In genomic region chr11:47552581-47553416, GRCh38 we compare ENCODE assay signal across 1 cellular context.
TF ChIP-seq lines count a peak whose summit lies in the region.

Gene CELF1 (minus strand): TSS chr11:47553132. CDS start chr11:47499523, 53,609 bp downstream.

TF ChIP-seq in HepG2, 621 proteins besides CTCF, POLR2A, EP300 and RAD21 (continued from another document and continues in another):
- TF ChIP-seq BRF2 (CRISPR knock-in tag; IDR thresholded peaks at IDR 0.05) (no peak), POLR2G (IDR thresholded peaks at IDR 0.05; ENCODE audit: low read depth, low read length) (peak; percentile 83), HNRNPLL (IDR thresholded peaks at IDR 0.05; ENCODE audit: low read depth, low read length, poor library complexity, severe bottlenecking) (peak; percentile 71), ZNF713 (CRISPR knock-in tag; IDR thresholded peaks at IDR 0.05) (0 out of 2 replicates have a peak, but pooled peaks have one; percentile 47), ZSCAN9 (CRISPR knock-in tag; IDR thresholded peaks at IDR 0.05; ENCODE audit: borderline replicate concordance) (no peak; the same call in 1 of the 2 replicates), ZNF329 (CRISPR knock-in tag; IDR thresholded peaks at IDR 0.05; ENCODE audit: low read depth) (peak; percentile 14; the same call in 1 of the 2 replicates), NR2F6 (IDR thresholded peaks at IDR 0.05) (no peak), NR2F6 (CRISPR knock-in tag; IDR thresholded peaks at IDR 0.05) (no peak), CREB3 (CRISPR knock-in tag; IDR thresholded peaks at IDR 0.05) (no peak), MIXL1 (CRISPR knock-in tag; IDR thresholded peaks at IDR 0.05) (peak; percentile 13; the same call in 1 of the 2 replicates), CHD4 (IDR thresholded peaks at IDR 0.05; ENCODE audit: borderline replicate concordance, low read length) (no peak), TCF7L2 (IDR thresholded peaks at IDR 0.05; ENCODE audit: low read depth, low read length) (no peak), MBD4 (IDR thresholded peaks at IDR 0.05; ENCODE audit: borderline replicate concordance, low read length) (no peak), HMGXB3 (CRISPR knock-in tag; IDR thresholded peaks at IDR 0.05; ENCODE audit: borderline replicate concordance) (no peak), ZNF484 (CRISPR knock-in tag; IDR thresholded peaks at IDR 0.05; ENCODE audit: borderline replicate concordance, low read depth) (no peak), JUN (CRISPR knock-in tag; IDR thresholded peaks at IDR 0.05) (no peak), PLRG1 (conservative IDR thresholded peaks at IDR 0.05) (no peak), NR2F1 (CRISPR knock-in tag; IDR thresholded peaks at IDR 0.05) (no peak), ISX (CRISPR knock-in tag; conservative IDR thresholded peaks at IDR 0.05) (no peak), TCF12 (IDR thresholded peaks at IDR 0.05) (no peak), TCF12 (CRISPR knock-in tag; IDR thresholded peaks at IDR 0.05) (peak; percentile 71), KLF16 (CRISPR knock-in tag; IDR thresholded peaks at IDR 0.05) (peak in 1 of 2 experiments; percentile 56; a peak in 2 of 4 replicates), NFYB (CRISPR knock-in tag; IDR thresholded peaks at IDR 0.05) (no peak), NAIF1 (CRISPR knock-in tag; IDR thresholded peaks at IDR 0.05; ENCODE audit: borderline replicate concordance) (no peak; the same call in 1 of the 2 replicates), ZNF788 (CRISPR knock-in tag; IDR thresholded peaks at IDR 0.05; ENCODE audit: borderline replicate concordance) (no peak), ZHX2 (IDR thresholded peaks at IDR 0.05; ENCODE audit: low read depth) (peak; percentile 91), ZHX2 (CRISPR knock-in tag; IDR thresholded peaks at IDR 0.05; ENCODE audit: borderline replicate concordance) (no peak), ATF2 (CRISPR knock-in tag; IDR thresholded peaks at IDR 0.05) (no peak)
- TF ChIP-seq, protein P1, sequence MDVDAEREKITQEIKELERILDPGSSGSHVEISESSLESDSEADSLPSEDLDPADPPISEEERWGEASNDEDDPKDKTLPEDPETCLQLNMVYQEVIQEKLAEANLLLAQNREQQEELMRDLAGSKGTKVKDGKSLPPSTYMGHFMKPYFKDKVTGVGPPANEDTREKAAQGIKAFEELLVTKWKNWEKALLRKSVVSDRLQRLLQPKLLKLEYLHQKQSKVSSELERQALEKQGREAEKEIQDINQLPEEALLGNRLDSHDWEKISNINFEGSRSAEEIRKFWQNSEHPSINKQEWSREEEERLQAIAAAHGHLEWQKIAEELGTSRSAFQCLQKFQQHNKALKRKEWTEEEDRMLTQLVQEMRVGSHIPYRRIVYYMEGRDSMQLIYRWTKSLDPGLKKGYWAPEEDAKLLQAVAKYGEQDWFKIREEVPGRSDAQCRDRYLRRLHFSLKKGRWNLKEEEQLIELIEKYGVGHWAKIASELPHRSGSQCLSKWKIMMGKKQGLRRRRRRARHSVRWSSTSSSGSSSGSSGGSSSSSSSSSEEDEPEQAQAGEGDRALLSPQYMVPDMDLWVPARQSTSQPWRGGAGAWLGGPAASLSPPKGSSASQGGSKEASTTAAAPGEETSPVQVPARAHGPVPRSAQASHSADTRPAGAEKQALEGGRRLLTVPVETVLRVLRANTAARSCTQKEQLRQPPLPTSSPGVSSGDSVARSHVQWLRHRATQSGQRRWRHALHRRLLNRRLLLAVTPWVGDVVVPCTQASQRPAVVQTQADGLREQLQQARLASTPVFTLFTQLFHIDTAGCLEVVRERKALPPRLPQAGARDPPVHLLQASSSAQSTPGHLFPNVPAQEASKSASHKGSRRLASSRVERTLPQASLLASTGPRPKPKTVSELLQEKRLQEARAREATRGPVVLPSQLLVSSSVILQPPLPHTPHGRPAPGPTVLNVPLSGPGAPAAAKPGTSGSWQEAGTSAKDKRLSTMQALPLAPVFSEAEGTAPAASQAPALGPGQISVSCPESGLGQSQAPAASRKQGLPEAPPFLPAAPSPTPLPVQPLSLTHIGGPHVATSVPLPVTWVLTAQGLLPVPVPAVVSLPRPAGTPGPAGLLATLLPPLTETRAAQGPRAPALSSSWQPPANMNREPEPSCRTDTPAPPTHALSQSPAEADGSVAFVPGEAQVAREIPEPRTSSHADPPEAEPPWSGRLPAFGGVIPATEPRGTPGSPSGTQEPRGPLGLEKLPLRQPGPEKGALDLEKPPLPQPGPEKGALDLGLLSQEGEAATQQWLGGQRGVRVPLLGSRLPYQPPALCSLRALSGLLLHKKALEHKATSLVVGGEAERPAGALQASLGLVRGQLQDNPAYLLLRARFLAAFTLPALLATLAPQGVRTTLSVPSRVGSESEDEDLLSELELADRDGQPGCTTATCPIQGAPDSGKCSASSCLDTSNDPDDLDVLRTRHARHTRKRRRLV (CRISPR knock-in tag; IDR thresholded peaks at IDR 0.05): no peak
- TF ChIP-seq, protein P2, sequence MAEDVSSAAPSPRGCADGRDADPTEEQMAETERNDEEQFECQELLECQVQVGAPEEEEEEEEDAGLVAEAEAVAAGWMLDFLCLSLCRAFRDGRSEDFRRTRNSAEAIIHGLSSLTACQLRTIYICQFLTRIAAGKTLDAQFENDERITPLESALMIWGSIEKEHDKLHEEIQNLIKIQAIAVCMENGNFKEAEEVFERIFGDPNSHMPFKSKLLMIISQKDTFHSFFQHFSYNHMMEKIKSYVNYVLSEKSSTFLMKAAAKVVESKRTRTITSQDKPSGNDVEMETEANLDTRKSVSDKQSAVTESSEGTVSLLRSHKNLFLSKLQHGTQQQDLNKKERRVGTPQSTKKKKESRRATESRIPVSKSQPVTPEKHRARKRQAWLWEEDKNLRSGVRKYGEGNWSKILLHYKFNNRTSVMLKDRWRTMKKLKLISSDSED (CRISPR knock-in tag; IDR thresholded peaks at IDR 0.05): no peak
- TF ChIP-seq, protein P3, sequence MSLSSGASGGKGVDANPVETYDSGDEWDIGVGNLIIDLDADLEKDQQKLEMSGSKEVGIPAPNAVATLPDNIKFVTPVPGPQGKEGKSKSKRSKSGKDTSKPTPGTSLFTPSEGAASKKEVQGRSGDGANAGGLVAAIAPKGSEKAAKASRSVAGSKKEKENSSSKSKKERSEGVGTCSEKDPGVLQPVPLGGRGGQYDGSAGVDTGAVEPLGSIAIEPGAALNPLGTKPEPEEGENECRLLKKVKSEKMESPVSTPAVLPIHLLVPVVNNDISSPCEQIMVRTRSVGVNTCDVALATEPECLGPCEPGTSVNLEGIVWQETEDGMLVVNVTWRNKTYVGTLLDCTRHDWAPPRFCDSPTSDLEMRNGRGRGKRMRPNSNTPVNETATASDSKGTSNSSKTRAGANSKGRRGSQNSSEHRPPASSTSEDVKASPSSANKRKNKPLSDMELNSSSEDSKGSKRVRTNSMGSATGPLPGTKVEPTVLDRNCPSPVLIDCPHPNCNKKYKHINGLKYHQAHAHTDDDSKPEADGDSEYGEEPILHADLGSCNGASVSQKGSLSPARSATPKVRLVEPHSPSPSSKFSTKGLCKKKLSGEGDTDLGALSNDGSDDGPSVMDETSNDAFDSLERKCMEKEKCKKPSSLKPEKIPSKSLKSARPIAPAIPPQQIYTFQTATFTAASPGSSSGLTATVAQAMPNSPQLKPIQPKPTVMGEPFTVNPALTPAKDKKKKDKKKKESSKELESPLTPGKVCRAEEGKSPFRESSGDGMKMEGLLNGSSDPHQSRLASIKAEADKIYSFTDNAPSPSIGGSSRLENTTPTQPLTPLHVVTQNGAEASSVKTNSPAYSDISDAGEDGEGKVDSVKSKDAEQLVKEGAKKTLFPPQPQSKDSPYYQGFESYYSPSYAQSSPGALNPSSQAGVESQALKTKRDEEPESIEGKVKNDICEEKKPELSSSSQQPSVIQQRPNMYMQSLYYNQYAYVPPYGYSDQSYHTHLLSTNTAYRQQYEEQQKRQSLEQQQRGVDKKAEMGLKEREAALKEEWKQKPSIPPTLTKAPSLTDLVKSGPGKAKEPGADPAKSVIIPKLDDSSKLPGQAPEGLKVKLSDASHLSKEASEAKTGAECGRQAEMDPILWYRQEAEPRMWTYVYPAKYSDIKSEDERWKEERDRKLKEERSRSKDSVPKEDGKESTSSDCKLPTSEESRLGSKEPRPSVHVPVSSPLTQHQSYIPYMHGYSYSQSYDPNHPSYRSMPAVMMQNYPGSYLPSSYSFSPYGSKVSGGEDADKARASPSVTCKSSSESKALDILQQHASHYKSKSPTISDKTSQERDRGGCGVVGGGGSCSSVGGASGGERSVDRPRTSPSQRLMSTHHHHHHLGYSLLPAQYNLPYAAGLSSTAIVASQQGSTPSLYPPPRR (CRISPR knock-in tag; IDR thresholded peaks at IDR 0.05; ENCODE audit: borderline replicate concordance): no peak
